In the genomic region with DNA sequence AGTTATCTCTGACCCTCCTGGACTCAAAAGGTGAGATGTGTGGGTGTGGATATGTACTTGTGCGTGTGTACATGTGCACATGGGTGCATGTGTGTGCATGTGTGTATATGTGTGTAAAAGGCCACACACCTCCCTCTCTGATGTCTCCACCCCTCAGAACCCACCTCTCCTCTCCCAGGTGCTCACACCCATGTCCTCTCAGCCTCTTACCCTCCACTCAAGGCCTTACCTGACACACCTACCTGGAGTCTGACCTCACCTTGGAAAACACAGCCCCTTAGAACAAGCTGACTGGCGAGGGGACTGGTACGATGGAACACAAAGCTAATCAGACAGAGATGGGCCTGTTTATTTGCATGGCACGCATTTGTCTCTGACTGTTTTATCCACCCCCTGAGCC, we compare ENCODE assay signal across 1 cellular context.
TF ChIP-seq lines count a peak whose summit lies in the region.

No MANE protein-coding gene starts in this region.

TF ChIP-seq in H1, 55 proteins besides CTCF, POLR2A, EP300 and RAD21:
- TF ChIP-seq TAF1 (IDR thresholded peaks at IDR 0.05; ENCODE audit: low read depth, low read length) (no peak), HDAC6 (IDR thresholded peaks at IDR 0.05; ENCODE audit: low read depth, low read length) (no peak), GABPA (IDR thresholded peaks at IDR 0.05; ENCODE audit: borderline replicate concordance, insufficient read depth, low read length) (no peak), CBX8 (IDR thresholded peaks at IDR 0.05; ENCODE audit: borderline replicate concordance, low read depth, low read length) (no peak), HDAC2 (IDR thresholded peaks at IDR 0.05; ENCODE audit: borderline replicate concordance in 1 of 2, low read depth in 2 of 2, low read length in 2 of 2) (no peak), TCF12 (IDR thresholded peaks at IDR 0.05; ENCODE audit: low read depth, low read length) (no peak), SUZ12 (IDR thresholded peaks at IDR 0.05; ENCODE audit: low read length) (no peak), POLR2AphosphoS5 (IDR thresholded peaks at IDR 0.05; ENCODE audit: low read depth, low read length) (no peak), SRF (IDR thresholded peaks at IDR 0.05; ENCODE audit: low read depth, low read length) (no peak), POU5F1 (IDR thresholded peaks at IDR 0.05; ENCODE audit: low read depth, low read length) (no peak), NANOG (IDR thresholded peaks at IDR 0.05; ENCODE audit: insufficient read depth, low read depth, low read length, poor library complexity, severe bottlenecking) (no peak), BCL11A (IDR thresholded peaks at IDR 0.05; ENCODE audit: low read depth in 2 of 2, low read length in 2 of 2) (no peak), TBP (IDR thresholded peaks at IDR 0.05; ENCODE audit: low read depth, low read length) (no peak), SAP30 (IDR thresholded peaks at IDR 0.05; ENCODE audit: insufficient read depth, insufficient replicate concordance, low read length) (no peak), TAF7 (optimal IDR thresholded peaks at IDR 0.05; ENCODE audit: borderline replicate concordance, low read depth, low read length) (no peak), GTF2F1 (IDR thresholded peaks at IDR 0.05; ENCODE audit: borderline replicate concordance, low read depth, low read length) (no peak)
- TF ChIP-seq, protein P1, sequence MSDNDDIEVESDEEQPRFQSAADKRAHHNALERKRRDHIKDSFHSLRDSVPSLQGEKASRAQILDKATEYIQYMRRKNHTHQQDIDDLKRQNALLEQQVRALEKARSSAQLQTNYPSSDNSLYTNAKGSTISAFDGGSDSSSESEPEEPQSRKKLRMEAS (IDR thresholded peaks at IDR 0.05), result no peak
